ENCODE assay signal across 8 cellular contexts in the genomic region with DNA sequence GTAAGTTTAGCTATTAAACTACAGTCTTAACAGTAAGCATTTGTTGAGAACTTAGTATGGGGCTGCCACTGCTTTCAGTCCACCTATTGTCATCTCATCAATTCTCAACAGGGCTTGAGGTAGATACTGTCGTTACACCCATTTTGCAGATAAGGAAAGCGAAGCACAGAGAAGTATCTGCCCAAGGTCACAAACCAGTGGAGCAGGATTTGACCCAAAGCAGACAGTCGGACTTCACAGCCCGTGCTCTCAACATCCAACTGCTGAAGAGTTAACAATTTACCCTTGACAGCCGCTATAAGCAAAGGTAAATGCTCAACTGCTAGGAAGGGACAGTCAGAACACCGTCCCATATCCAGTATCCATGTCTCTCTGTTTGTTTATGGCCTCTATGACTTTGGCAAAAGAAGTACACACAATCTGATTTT. TPM values are rescaled to one million over a fixed set of nuclear protein-coding genes. Genes with fewer than 3 reads are reported as not detected.
A peak's percentile ranks its signal among the peaks of the same experiment; 100 is the strongest.
DNase-seq lines count a peak whose midpoint lies in the region; ATAC-seq lines count a peak whose summit lies in the region.

No MANE protein-coding gene starts in this region.

- H3K4me3 ChIP-seq in SJCRH30: peak overlapping the region; percentile 99
- H3K4me3 ChIP-seq in mucosa of stomach (ENCODE audit: low read length): peak overlapping the region; percentile 26

- H3K27me3 ChIP-seq in SJCRH30 (no peaks in the 10 kb centered on the region), mucosa of stomach (ENCODE audit: control insufficient read depth, insufficient read depth, low read length) (no peaks in the 10 kb centered on the region)

- H3K9me3 ChIP-seq in SJCRH30 (replicated peaks) (no peaks in the 10 kb centered on the region), mucosa of stomach (ENCODE audit: control insufficient read depth, low read length) (no peaks in the 10 kb centered on the region)

- peak overlapping the region; percentile 71 for H3K27ac ChIP-seq in SJCRH30

- peak overlapping the region; percentile 70 for H3K9ac ChIP-seq in mucosa of stomach (ENCODE audit: low read length)

- no peak for ATAC-seq in activated CD4-positive, CD25-positive, alpha-beta regulatory T cell treated with anti-CD3 and anti-CD28 coated beads, Interleukin-2, amount 50 U/mL, for 24 hours
- ATAC-seq in HG02588 (IDR thresholded peaks at IDR 0.05; ENCODE audit: unreplicated experiment) (no peak), HG02571 (IDR thresholded peaks at IDR 0.05; ENCODE audit: unreplicated experiment) (no peak)

- H3K4me1 ChIP-seq in SJCRH30 (peaks cover 5% of the 10 kb centered on the region; the same call in 1 of the 2 replicates), mucosa of stomach (ENCODE audit: control insufficient read depth, insufficient read depth, low read length) (peaks cover 8% of the 10 kb centered on the region)

- H3K36me3 ChIP-seq in SJCRH30 (no peaks in the 10 kb centered on the region), mucosa of stomach (ENCODE audit: control insufficient read depth, insufficient read depth, low read length) (no peaks in the 10 kb centered on the region)

- DNase-seq in activated CD8-positive, alpha-beta memory T cell treated with anti-CD3 and anti-CD28 coated beads for 24 hours: peak; percentile 58
- DNase-seq in activated CD8-positive, alpha-beta memory T cell treated with anti-CD3 and anti-CD28 coated beads, Interleukin-2, amount 50 U/mL, for 4 hours: no peak
- DNase-seq in SJCRH30: peak in 1 of 2 experiments; percentile 36
- DNase-seq in ecto neural progenitor cell (ENCODE audit: low spot score): peak; percentile 49

RNA-seq across cellular contexts. Expression of gene SIAH1, which starts 1.3 kb away (rescaled TPM):
- total RNA-seq in SJCRH30 (2014; rRNA removed; shearing (Covaris generic)): 36.8 and 41.3 TPM in 2 replicates
